Comparison of ENCODE assay signal across 1 cellular context in the genomic region with DNA sequence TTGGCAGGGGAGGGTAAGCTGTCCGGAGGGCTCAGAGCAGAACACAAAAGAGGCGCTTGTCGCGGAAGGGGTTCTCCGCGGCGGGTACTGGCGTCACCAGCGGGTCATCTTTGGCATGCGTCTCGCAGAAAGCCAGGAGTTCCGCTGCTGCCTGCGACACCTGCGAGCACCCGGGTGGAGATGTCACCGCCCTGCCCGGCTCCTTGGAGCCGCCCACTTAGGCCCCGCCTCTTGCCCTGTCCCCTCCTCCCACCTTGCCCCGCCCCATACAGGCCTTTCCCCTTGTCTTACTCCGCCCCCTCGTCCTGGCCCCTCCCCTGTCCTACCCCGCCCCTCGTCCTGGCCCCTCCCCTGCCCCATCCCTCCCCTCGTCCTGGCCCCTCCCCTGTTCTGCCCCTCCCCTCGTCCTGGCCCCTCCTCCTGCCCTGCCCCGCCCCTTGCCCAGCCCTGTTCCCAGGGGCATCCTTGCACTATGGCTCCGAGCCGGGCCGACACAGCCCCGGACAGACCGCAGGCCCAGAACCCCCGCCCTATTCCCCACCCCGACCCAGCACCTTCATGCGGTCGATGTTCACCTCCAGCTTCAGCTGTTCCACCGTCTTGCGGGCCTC.
A peak's percentile ranks its signal among the peaks of the same experiment; 100 is the strongest.
TF ChIP-seq lines count a peak whose summit lies in the region.

No MANE protein-coding gene starts in this region.

TF ChIP-seq in GM12878, 131 proteins besides CTCF, POLR2A, EP300 and RAD21:
- TF ChIP-seq BACH1 (IDR thresholded peaks at IDR 0.05; ENCODE audit: borderline replicate concordance), result 0 out of 2 replicates have a peak, but pooled peaks have one; percentile 21
- TF ChIP-seq PRDM15 (CRISPR knock-in tag; IDR thresholded peaks at IDR 0.05), result no peak
- peak; percentile 39 for TF ChIP-seq SP1 (IDR thresholded peaks at IDR 0.05; ENCODE audit: low read depth, low read length)
- TF ChIP-seq NR2F1 (conservative IDR thresholded peaks at IDR 0.05), result 0 out of 2 replicates have a peak, but pooled peaks have one; percentile 23
- TF ChIP-seq SPI1 (IDR thresholded peaks at IDR 0.05; ENCODE audit: borderline replicate concordance, insufficient read depth, low read depth, low read length), result 0 out of 2 replicates have a peak, but pooled peaks have one; percentile 9
- TF ChIP-seq BHLHE40 (IDR thresholded peaks at IDR 0.05; ENCODE audit: borderline replicate concordance in 1 of 2, low read depth in 2 of 2, low read length in 1 of 2), result peak in 1 of 2 experiments; percentile 27; a peak in 1 of 4 replicates
- TF ChIP-seq PML (IDR thresholded peaks at IDR 0.05; ENCODE audit: low read length), result no peak
- TF ChIP-seq CREB1 (IDR thresholded peaks at IDR 0.05; ENCODE audit: low read depth), result peak; percentile 23; the same call in 1 of the 2 replicates
- TF ChIP-seq BRCA1 (IDR thresholded peaks at IDR 0.05; ENCODE audit: low read depth, low read length), result no peak
